In genomic region chr2:147843864-147844690, GRCh38 we compare ENCODE assay signal across 8 cellular contexts. TPM values are rescaled to one million over a fixed set of nuclear protein-coding genes. Genes with fewer than 3 reads are reported as not detected.
DNase-seq lines count a peak whose midpoint lies in the region; ATAC-seq and TF ChIP-seq lines count a peak whose summit lies in the region.

No MANE protein-coding gene starts in this region.

- H3K27ac ChIP-seq in ectodermal cell (ENCODE audit: insufficient read depth, low read depth, low read length, poor library complexity, severe bottlenecking) (peak overlapping the region; percentile 99), lung (ENCODE audit: low read depth in 1 of 2, low read length in 1 of 2) (peak overlapping the region; percentile 97 to 98)

- H3K4me3 ChIP-seq in ectodermal cell (ENCODE audit: insufficient read depth, low read depth, low read length) (peak overlapping the region; percentile 79), lung (peak overlapping the region; percentile 91)

- H3K36me3 ChIP-seq in ectodermal cell (ENCODE audit: control insufficient read depth, insufficient read depth, low read length) (no peaks in the 10 kb centered on the region), lung (ENCODE audit: control insufficient read depth in 2 of 2, insufficient read depth in 2 of 2, low read length in 2 of 2) (no peaks in the 10 kb centered on the region)

- ATAC-seq in GM19438 (IDR thresholded peaks at IDR 0.05; ENCODE audit: low read depth, unreplicated experiment) (peak; percentile 85), HG03558 (IDR thresholded peaks at IDR 0.05; ENCODE audit: extremely low read depth, unreplicated experiment) (peak; percentile 68), lung (ENCODE audit: insufficient read depth, low FRiP score) (peak; percentile 92)

- H3K9me3 ChIP-seq in ectodermal cell (ENCODE audit: control insufficient read depth, low read length) (no peaks in the 10 kb centered on the region), lung (ENCODE audit: control insufficient read depth in 2 of 2, insufficient read depth in 1 of 2, low read length in 1 of 2) (no peaks in the 10 kb centered on the region)

- no peaks in the 10 kb centered on the region for H3K27me3 ChIP-seq in ectodermal cell (ENCODE audit: control insufficient read depth, insufficient read depth, low read length, poor library complexity, severe bottlenecking)
- H3K27me3 ChIP-seq in lung (ENCODE audit: control insufficient read depth, insufficient read depth) = no peaks in the 10 kb centered on the region

- 0% methylated on average over 113 of the region's 113 CpGs for WGBS in ectodermal cell, 2 experiments
- WGBS in lung, 2 donors = 0 to 1% methylated on average over 81 to 113 of the region's 113 CpGs

- TF ChIP-seq CTCF in lung (IDR thresholded peaks at IDR 0.05; ENCODE audit: control extremely low read depth, extremely low read depth) = no peak

- DNase-seq in C1 segment of cervical spinal cord (lab: John Stamatoyannopoulos, UW) (peak; percentile 48 to 97 (median 90)), NCI-H774 (lab: John Stamatoyannopoulos, UW) (peak; percentile 88), lung (ENCODE audit: low spot score) (peak; percentile 93)
- DNase-seq in activated CD8-positive, alpha-beta memory T cell treated with anti-CD3 and anti-CD28 coated beads for 1 hour (ENCODE audit: extremely low read depth in 1 of 2, low read depth in 1 of 2) = peak; percentile 57 to 79
- peak; percentile 80 to 86 for DNase-seq in stimulated activated CD4-positive, alpha-beta T cell treated with anti-CD3 and anti-CD28 coated beads, Interleukin-4, amount 100 ng/mL, for 48 hours (ENCODE audit: low read depth in 2 of 2)

- peaks cover 7% of the 10 kb centered on the region for H3K4me1 ChIP-seq in ectodermal cell (ENCODE audit: control insufficient read depth, insufficient read depth, low read length)
- H3K4me1 ChIP-seq in lung (ENCODE audit: control insufficient read depth in 2 of 2, insufficient read depth in 2 of 2, low read length in 2 of 2) = peaks cover 0 to 17% of the 10 kb centered on the region in 2 donors

RNA-seq across cellular contexts. Expression of gene ACVR2A, which starts 0.8 kb away (rescaled TPM):
- 10.6 TPM for polyA plus RNA-seq in ectodermal cell (2013, experiment 1 of 4)
- 11.8 TPM for polyA plus RNA-seq in ectodermal cell (2013, experiment 2 of 4)
- polyA plus RNA-seq in ectodermal cell (2013, experiment 3 of 4) = 9.0 TPM
- polyA plus RNA-seq in ectodermal cell (2013, experiment 4 of 4) = 8.3 TPM
- total RNA-seq in lung = 10 to 100 TPM; 16.0 to 56.5 TPM
- 1 to 10 TPM; 4.0 to 5.8 TPM for polyA plus RNA-seq in lung

Comparison
In these comparisons a context has a peak if more than half of its experiments do, and no peak if none do; other contexts are left out.
1. Peak in every context shown above with its lines: DNase-seq, ATAC-seq, H3K4me3 ChIP-seq and H3K27ac ChIP-seq.